Comparison of ENCODE assay signal across 9 cellular contexts in the genomic region with DNA sequence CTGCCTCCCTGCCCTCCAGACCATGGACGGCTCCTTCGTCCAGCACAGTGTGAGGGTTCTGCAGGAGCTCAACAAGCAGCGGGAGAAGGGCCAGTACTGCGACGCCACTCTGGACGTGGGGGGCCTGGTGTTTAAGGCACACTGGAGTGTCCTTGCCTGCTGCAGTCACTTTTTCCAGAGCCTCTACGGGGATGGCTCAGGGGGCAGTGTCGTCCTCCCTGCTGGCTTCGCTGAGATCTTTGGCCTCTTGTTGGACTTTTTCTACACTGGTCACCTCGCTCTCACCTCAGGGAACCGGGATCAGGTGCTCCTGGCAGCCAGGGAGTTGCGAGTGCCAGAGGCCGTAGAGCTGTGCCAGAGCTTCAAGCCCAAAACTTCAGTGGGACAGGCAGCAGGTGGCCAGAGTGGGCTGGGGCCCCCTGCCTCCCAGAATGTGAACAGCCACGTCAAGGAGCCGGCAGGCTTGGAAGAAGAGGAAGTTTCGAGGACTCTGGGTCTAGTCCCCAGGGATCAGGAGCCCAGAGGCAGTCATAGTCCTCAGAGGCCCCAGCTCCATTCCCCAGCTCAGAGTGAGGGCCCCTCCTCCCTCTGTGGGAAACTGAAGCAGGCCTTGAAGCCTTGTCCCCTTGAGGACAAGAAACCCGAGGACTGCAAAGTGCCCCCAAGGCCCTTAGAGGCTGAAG. TPM values are rescaled to one million over a fixed set of nuclear protein-coding genes. Genes with fewer than 3 reads are reported as not detected.
A peak's percentile ranks its signal among the peaks of the same experiment; 100 is the strongest.
DNase-seq lines count a peak whose midpoint lies in the region; ATAC-seq and TF ChIP-seq lines count a peak whose summit lies in the region.
"Had no signal": no experiment of that assay in that cellular context is flagged by ENCODE, and none has a peak within 500 bp of the region (broad histone marks: within the 10 kb centered on the region; RNA-seq: fewer than 3 reads in every experiment).

No MANE protein-coding gene starts in this region.

- CTCF ChIA-PET in CD4-positive, alpha-beta memory T cell (lab: Charles Lee; ENCODE audit: partially characterized antibody) = interaction anchor here (0.7 to 2.3 kb wide), 9 partner anchors 9 to 66 kb away, joined by 3 to 13 read pairs (median 4); a partner anchor contains a TSS

- no peak for TF ChIP-seq CTCF in lung (IDR thresholded peaks at IDR 0.05; ENCODE audit: control extremely low read depth, extremely low read depth)

- H3K27ac ChIP-seq in CD4-positive, alpha-beta memory T cell (ENCODE audit: low read depth, low read length) = peak overlapping the region; percentile 83
- H3K27ac ChIP-seq in caudate nucleus (ENCODE audit: low read depth, low read length) (peak overlapping the region; percentile 81), lung (ENCODE audit: low read depth in 1 of 2, low read length in 1 of 2) (peak overlapping the region; percentile 88 to 96)

- H3K36me3 Mint-ChIP-seq in CD4-positive, alpha-beta memory T cell = peaks cover 0 to 11% of the 10 kb centered on the region in 2 donors

- H3K4me3 Mint-ChIP-seq in CD4-positive, alpha-beta memory T cell = peak overlapping the region; percentile 92 to 99 (median 96)

- ATAC-seq in lung (ENCODE audit: insufficient read depth, low FRiP score) (no peak), HG03439 (IDR thresholded peaks at IDR 0.05; ENCODE audit: unreplicated experiment) (no peak)

- POLR2A ChIA-PET in CD4-positive, alpha-beta memory T cell (lab: Charles Lee; ENCODE audit: partially characterized antibody) = interaction anchor here (1.1 to 13.0 kb wide), 17 partner anchors 9 to 121 kb away, joined by 3 to 273 read pairs (median 5); a partner anchor contains a TSS

- no peak for DNase-seq in CD4-positive, alpha-beta memory T cell
- DNase-seq in MG63 = no peak
- DNase-seq in caudate nucleus (lab: John Stamatoyannopoulos, UW) = no peak
- DNase-seq in lung (ENCODE audit: low spot score) = no peak
- DNase-seq in stimulated activated CD4-positive, alpha-beta T cell treated with anti-CD3 and anti-CD28 coated beads, Interleukin-1b, Interleukin-23, amount 100 ng/mL, for 48 hours = no peak
- DNase-seq in stimulated activated CD4-positive, alpha-beta T cell treated with anti-CD3 and anti-CD28 coated beads, Interleukin-2, amount 100 ng/mL, for 24 hours = no peak
- no peak for DNase-seq in middle frontal gyrus (ENCODE audit: extremely low spot score, low spot score)

- no peaks in the 10 kb centered on the region for H3K36me3 ChIP-seq in CD4-positive, alpha-beta memory T cell (ENCODE audit: insufficient read depth, low read length)
- H3K36me3 ChIP-seq in MG63 (no peaks in the 10 kb centered on the region), lung (ENCODE audit: control insufficient read depth in 2 of 2, insufficient read depth in 2 of 2, low read length in 2 of 2) (no peaks in the 10 kb centered on the region)

- intact Hi-C loops in CD4-positive, alpha-beta memory T cell (cut with micrococcal nuclease) = loop anchor here (1.0 kb wide), 1 partner anchor 21 kb away; no protein-coding TSS in a partner anchor

- no peaks in the 10 kb centered on the region for H3K9me3 Mint-ChIP-seq in CD4-positive, alpha-beta memory T cell

- peaks cover 22 to 49% (median 36%) of the 10 kb centered on the region in 4 donors for H3K4me1 Mint-ChIP-seq in CD4-positive, alpha-beta memory T cell

- peak overlapping the region; percentile 96 to 99 (median 99) for H3K27ac Mint-ChIP-seq in CD4-positive, alpha-beta memory T cell

- peaks cover 38% of the 10 kb centered on the region for H3K4me1 ChIP-seq in CD4-positive, alpha-beta memory T cell (ENCODE audit: insufficient read depth, low read length)
- peaks cover 0 to 8% of the 10 kb centered on the region in 2 donors for H3K4me1 ChIP-seq in lung (ENCODE audit: control insufficient read depth in 2 of 2, insufficient read depth in 2 of 2, low read length in 2 of 2)

- H3K27me3 ChIP-seq in CD4-positive, alpha-beta memory T cell (ENCODE audit: insufficient read depth, low read length) = no peaks in the 10 kb centered on the region
- H3K27me3 ChIP-seq in MG63 = no peaks in the 10 kb centered on the region
- H3K27me3 ChIP-seq in lung (ENCODE audit: control insufficient read depth, insufficient read depth) = no peaks in the 10 kb centered on the region

- no peaks in the 10 kb centered on the region for H3K27me3 Mint-ChIP-seq in CD4-positive, alpha-beta memory T cell

- no peaks in the 10 kb centered on the region for H3K9me3 ChIP-seq in CD4-positive, alpha-beta memory T cell (ENCODE audit: control insufficient read depth in 1 of 2, low read length in 2 of 2)
- H3K9me3 ChIP-seq in MG63 (no peaks in the 10 kb centered on the region), lung (ENCODE audit: control insufficient read depth in 2 of 2, insufficient read depth in 1 of 2, low read length in 1 of 2) (no peaks in the 10 kb centered on the region)

- H3K4me3 ChIP-seq in CD4-positive, alpha-beta memory T cell (ENCODE audit: low read length in 2 of 2) = peak overlapping the region; percentile 69 to 76
- peak overlapping the region; percentile 86 for H3K4me3 ChIP-seq in MG63
- peak overlapping the region; percentile 75 for H3K4me3 ChIP-seq in lung

- WGBS in lung, 2 donors = 26 to 27% methylated on average over 17 of the region's 17 CpGs

RNA-seq across cellular contexts. Expression of a gene that starts 0.9 kb away (rescaled TPM):
- total RNA-seq in CD4-positive, alpha-beta memory T cell = 10 to 100 TPM; 62.6 to 70.7 TPM
- 10 to 100 TPM; 18.4 to 23.9 TPM for polyA plus RNA-seq in CD4-positive, alpha-beta memory T cell
- total RNA-seq in MG63 (2014; rRNA removed; shearing (Covaris generic); ENCODE audit: low replicate concordance) = 20.6 and 32.5 TPM in 2 replicates
- 10 to 100 TPM; 21.6 to 41.3 TPM for total RNA-seq in lung
- 10 to 100 TPM; 33.0 to 35.5 TPM for polyA plus RNA-seq in lung

RNA-seq across cellular contexts. Expression of a gene that starts 21.9 kb away (rescaled TPM):
- total RNA-seq in CD4-positive, alpha-beta memory T cell = 10 to 100 TPM; 80.6 to 85.2 TPM
- 10 to 100 TPM; 18.3 to 32.5 TPM for polyA plus RNA-seq in CD4-positive, alpha-beta memory T cell
- 27.8 and 32.0 TPM in 2 replicates for total RNA-seq in MG63 (2014; rRNA removed; shearing (Covaris generic); ENCODE audit: low replicate concordance)
- total RNA-seq in lung = 10 to 100 TPM; 16.0 to 31.3 TPM
- polyA plus RNA-seq in lung = 10 to 100 TPM in 1 of 2 donors, 1 to 10 TPM in 1; 9.2 to 23.3 TPM

RNA-seq across cellular contexts. Expression of a gene that starts 25.6 kb away (rescaled TPM):
- total RNA-seq in CD4-positive, alpha-beta memory T cell = not detected
- polyA plus RNA-seq in CD4-positive, alpha-beta memory T cell = not detected
- total RNA-seq in MG63 (2014; rRNA removed; shearing (Covaris generic); ENCODE audit: low replicate concordance) = not detected in 2 replicates
- total RNA-seq in lung = under 1 TPM; 0.21 to 0.51 TPM
- polyA plus RNA-seq in lung = under 1 TPM; 0.02 to 0.08 TPM
- total RNA-seq: NCI-H460 had no signal

RNA-seq across cellular contexts. Expression of a gene that starts 26.4 kb away (rescaled TPM):
- total RNA-seq in CD4-positive, alpha-beta memory T cell = 10 to 100 TPM; 59.9 to 60.9 TPM
- 10 to 100 TPM; 12.7 to 32.6 TPM for polyA plus RNA-seq in CD4-positive, alpha-beta memory T cell
- total RNA-seq in MG63 (2014; rRNA removed; shearing (Covaris generic); ENCODE audit: low replicate concordance) = 25.0 and 44.9 TPM in 2 replicates
- 10 to 100 TPM; 26.4 to 29.4 TPM for total RNA-seq in lung
- polyA plus RNA-seq in lung = 1 to 10 TPM; 3.4 to 6.9 TPM

RNA-seq across cellular contexts. Expression of a gene that starts 32.8 kb away (rescaled TPM):
- 10 to 100 TPM; 13.1 to 14.7 TPM for total RNA-seq in CD4-positive, alpha-beta memory T cell
- polyA plus RNA-seq in CD4-positive, alpha-beta memory T cell = 1 to 10 TPM; 2.1 to 6.9 TPM
- total RNA-seq in MG63 (2014; rRNA removed; shearing (Covaris generic); ENCODE audit: low replicate concordance) = 15.1 and 20.0 TPM in 2 replicates
- total RNA-seq in lung = 10 to 100 TPM in 1 of 2 donors, 1 to 10 TPM in 1; 8.9 to 20.6 TPM
- polyA plus RNA-seq in lung = 1 to 10 TPM; 5.4 to 5.6 TPM
